ENCODE assay signal across 8 cellular contexts in the genomic region with DNA sequence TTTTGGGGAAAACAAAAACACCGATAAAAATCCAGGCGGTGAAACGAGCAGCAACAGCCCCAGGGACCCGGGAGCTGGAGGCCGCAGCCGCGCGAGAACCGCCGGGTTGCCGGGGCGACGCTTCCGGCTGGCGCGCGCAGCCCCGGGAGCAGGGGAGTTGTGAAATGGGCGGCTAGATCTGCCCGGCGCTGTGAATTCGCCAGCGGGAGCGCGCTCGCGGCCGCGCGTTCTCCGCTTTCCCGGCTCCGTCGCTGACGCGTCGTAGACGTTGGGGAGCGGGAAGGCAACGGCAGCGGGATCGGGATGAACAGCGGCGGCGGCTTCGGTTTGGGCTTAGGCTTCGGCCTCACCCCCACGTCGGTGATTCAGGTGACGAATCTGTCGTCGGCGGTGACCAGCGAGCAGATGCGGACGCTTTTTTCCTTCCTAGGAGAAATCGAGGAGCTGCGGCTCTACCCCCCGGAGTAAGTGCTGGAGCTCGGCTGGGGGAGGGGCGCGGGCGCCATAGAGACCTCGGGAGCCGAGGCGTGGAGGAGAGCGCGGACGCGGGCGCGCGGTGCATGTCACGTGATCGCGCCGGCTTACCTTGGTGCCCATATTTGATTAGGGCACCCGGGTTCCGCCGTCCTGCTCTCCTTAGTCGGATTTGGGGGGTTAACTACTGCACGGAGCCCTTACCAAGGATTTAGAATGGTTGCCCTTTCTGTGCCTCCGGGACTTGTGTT. TPM values are rescaled to one million over a fixed set of nuclear protein-coding genes. Genes with fewer than 3 reads are reported as not detected.
DNase-seq lines count a peak whose midpoint lies in the region; ATAC-seq lines count a peak whose summit lies in the region.

A gene with protein sequence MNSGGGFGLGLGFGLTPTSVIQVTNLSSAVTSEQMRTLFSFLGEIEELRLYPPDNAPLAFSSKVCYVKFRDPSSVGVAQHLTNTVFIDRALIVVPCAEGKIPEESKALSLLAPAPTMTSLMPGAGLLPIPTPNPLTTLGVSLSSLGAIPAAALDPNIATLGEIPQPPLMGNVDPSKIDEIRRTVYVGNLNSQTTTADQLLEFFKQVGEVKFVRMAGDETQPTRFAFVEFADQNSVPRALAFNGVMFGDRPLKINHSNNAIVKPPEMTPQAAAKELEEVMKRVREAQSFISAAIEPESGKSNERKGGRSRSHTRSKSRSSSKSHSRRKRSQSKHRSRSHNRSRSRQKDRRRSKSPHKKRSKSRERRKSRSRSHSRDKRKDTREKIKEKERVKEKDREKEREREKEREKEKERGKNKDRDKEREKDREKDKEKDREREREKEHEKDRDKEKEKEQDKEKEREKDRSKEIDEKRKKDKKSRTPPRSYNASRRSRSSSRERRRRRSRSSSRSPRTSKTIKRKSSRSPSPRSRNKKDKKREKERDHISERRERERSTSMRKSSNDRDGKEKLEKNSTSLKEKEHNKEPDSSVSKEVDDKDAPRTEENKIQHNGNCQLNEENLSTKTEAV (plus strand): TSS at position 227 of the 725 bp plus-strand sequence. CDS start 77 bp downstream, at position 304.

- H3K27ac Mint-ChIP-seq in immature natural killer cell = peak within 1 kb of the TSS; percentile 99 to 100 (median 100)

- no peaks in the 10 kb centered on the region for H3K9me3 Mint-ChIP-seq in immature natural killer cell

- peaks cover 30 to 51% of the 10 kb centered on the region in 2 donors for H3K4me1 Mint-ChIP-seq in immature natural killer cell

- DNase-seq in AG08396 (ENCODE audit: low spot score) = peak; percentile 98
- DNase-seq in NCI-H226 = peak; percentile 94
- peak; percentile 63 to 77 (median 76) for DNase-seq in activated CD4-positive, CD25-positive, alpha-beta regulatory T cell (lab: John Stamatoyannopoulos, UW)
- peak; percentile 13 to 96 (median 89) for DNase-seq in caudate nucleus (lab: John Stamatoyannopoulos, UW)
- DNase-seq in immature natural killer cell = peak; percentile 88 to 90 (median 90)
- peak; percentile 79 for DNase-seq in smooth muscle cell of the brain vasculature (ENCODE audit: low read depth, low spot score)

- H3K27me3 Mint-ChIP-seq in immature natural killer cell (ENCODE audit: low read depth in 3 of 3) = peaks cover 9 to 15% (median 15%) of the 10 kb centered on the region in 3 donors

- peaks cover 0 to 5% (median 0%) of the 10 kb centered on the region in 3 donors for H3K36me3 Mint-ChIP-seq in immature natural killer cell

- peak; percentile 92 for ATAC-seq in GM19023 (IDR thresholded peaks at IDR 0.05; ENCODE audit: unreplicated experiment)
- ATAC-seq in HG03196 (IDR thresholded peaks at IDR 0.05; ENCODE audit: unreplicated experiment) = peak; percentile 92

- H3K27ac ChIP-seq in caudate nucleus (ENCODE audit: low read depth, low read length) = peak within 1 kb of the TSS; percentile 98

- peak within 1 kb of the TSS; percentile 98 to 100 (median 99) for H3K4me3 Mint-ChIP-seq in immature natural killer cell

RNA-seq across cellular contexts. Expression of the gene that starts here (rescaled TPM):
- polyA plus RNA-seq in immature natural killer cell = 10 to 100 TPM; 13.1 to 27.4 (median 15.3) TPM

Comparison
In these comparisons a context has a peak if more than half of its experiments do, and no peak if none do; other contexts are left out.
1. Peak in every context shown above with its lines: DNase-seq, ATAC-seq and H3K27ac ChIP-seq.